Comparison of ENCODE assay signal across 1 cellular context in genomic region chr1:40476924-40477679, GRCh38.
A peak's percentile ranks its signal among the peaks of the same experiment; 100 is the strongest.
TF ChIP-seq lines count a peak whose summit lies in the region.

TSS of gene ZFP69 (plus strand) at chr1:40477290. CDS start at chr1:40479362, 2,072 bp downstream.

TF ChIP-seq in HepG2, 621 proteins besides CTCF, POLR2A, EP300 and RAD21 (continued from another document and continues in another):
- no peak for TF ChIP-seq THAP7 (CRISPR knock-in tag; IDR thresholded peaks at IDR 0.05)
- no peak for TF ChIP-seq ZNF292 (CRISPR knock-in tag; IDR thresholded peaks at IDR 0.05; ENCODE audit: borderline replicate concordance, low read depth)
- TF ChIP-seq PRPF4 (IDR thresholded peaks at IDR 0.05; ENCODE audit: low read depth, low read length, poor library complexity, severe bottlenecking) = no peak
- TF ChIP-seq MYNN (CRISPR knock-in tag; IDR thresholded peaks at IDR 0.05; ENCODE audit: low read depth) = no peak
- TF ChIP-seq CSRNP1 (CRISPR knock-in tag; IDR thresholded peaks at IDR 0.05) = 0 out of 2 replicates have a peak, but pooled peaks have one; percentile 30
- TF ChIP-seq ZMAT5 (CRISPR knock-in tag; IDR thresholded peaks at IDR 0.05; ENCODE audit: borderline replicate concordance, low read depth) = no peak
- no peak for TF ChIP-seq KLF16 (CRISPR knock-in tag; IDR thresholded peaks at IDR 0.05)
- TF ChIP-seq ESRRA (CRISPR knock-in tag; IDR thresholded peaks at IDR 0.05; ENCODE audit: low read depth) = 0 out of 2 replicates have a peak, but pooled peaks have one; percentile 39
- TF ChIP-seq TMF1 (CRISPR knock-in tag; IDR thresholded peaks at IDR 0.05; ENCODE audit: low read depth) = peak; percentile 53; the same call in 1 of the 2 replicates
- 0 out of 2 replicates have a peak, but pooled peaks have one; percentile 54 for TF ChIP-seq SMYD3 (CRISPR knock-in tag; IDR thresholded peaks at IDR 0.05)
- TF ChIP-seq AGO2 (optimal IDR thresholded peaks at IDR 0.05; ENCODE audit: low read depth, low read length) = peak; percentile 42
- no peak for TF ChIP-seq NFRKB (IDR thresholded peaks at IDR 0.05)
- TF ChIP-seq ZNF564 (CRISPR knock-in tag; IDR thresholded peaks at IDR 0.05) = peak; percentile 57; the same call in 1 of the 2 replicates
- TF ChIP-seq NFKB2 (CRISPR knock-in tag; IDR thresholded peaks at IDR 0.05; ENCODE audit: borderline replicate concordance) = 0 out of 2 replicates have a peak, but pooled peaks have one; percentile 18
- TF ChIP-seq GABPA (IDR thresholded peaks at IDR 0.05; ENCODE audit: low read depth, low read length) = no peak
- peak; percentile 47; the same call in 1 of the 2 replicates for TF ChIP-seq GABPA (CRISPR knock-in tag; IDR thresholded peaks at IDR 0.05; ENCODE audit: low read depth)
- peak; percentile 87 for TF ChIP-seq PHF20 (CRISPR knock-in tag; IDR thresholded peaks at IDR 0.05)
- TF ChIP-seq ZBTB43 (CRISPR knock-in tag; conservative IDR thresholded peaks at IDR 0.05) = 0 out of 2 replicates have a peak, but pooled peaks have one; percentile 26
- TF ChIP-seq POGZ (CRISPR knock-in tag; IDR thresholded peaks at IDR 0.05) = peak; percentile 39; the same call in 1 of the 2 replicates
- no peak for TF ChIP-seq ZNF124 (CRISPR knock-in tag; IDR thresholded peaks at IDR 0.05)
- no peak for TF ChIP-seq ZKSCAN1 (IDR thresholded peaks at IDR 0.05; ENCODE audit: low read length)
- peak; percentile 68; the same call in 1 of the 2 replicates for TF ChIP-seq CCDC6 (CRISPR knock-in tag; IDR thresholded peaks at IDR 0.05)
- TF ChIP-seq DZIP1 (CRISPR knock-in tag; IDR thresholded peaks at IDR 0.05) = peak; percentile 53; the same call in 1 of the 2 replicates
- no peak for TF ChIP-seq PAXIP1 (CRISPR knock-in tag; conservative IDR thresholded peaks at IDR 0.05)
- peak; percentile 19; the same call in 1 of the 2 replicates for TF ChIP-seq ZBTB38 (CRISPR knock-in tag; IDR thresholded peaks at IDR 0.05)
- TF ChIP-seq ZNF549 (CRISPR knock-in tag; IDR thresholded peaks at IDR 0.05) = no peak
- 0 out of 2 replicates have a peak, but pooled peaks have one; percentile 55 for TF ChIP-seq ZNF280D (CRISPR knock-in tag; IDR thresholded peaks at IDR 0.05)
- TF ChIP-seq STAT6 (CRISPR knock-in tag; IDR thresholded peaks at IDR 0.05; ENCODE audit: borderline replicate concordance) = no peak
- TF ChIP-seq TFDP2 (CRISPR knock-in tag; IDR thresholded peaks at IDR 0.05) = peak; percentile 59
- peak in 1 of 2 experiments; percentile 27; a peak in 1 of 4 replicates for TF ChIP-seq ATF4 (CRISPR knock-in tag; IDR thresholded peaks at IDR 0.05)
- no peak for TF ChIP-seq HMGA1 (CRISPR knock-in tag; conservative IDR thresholded peaks at IDR 0.05)
- TF ChIP-seq ZNF484 (CRISPR knock-in tag; IDR thresholded peaks at IDR 0.05; ENCODE audit: borderline replicate concordance, low read depth) = no peak
- peak; percentile 84 for TF ChIP-seq ZFX (CRISPR knock-in tag; IDR thresholded peaks at IDR 0.05; ENCODE audit: low read depth)
- 0 out of 2 replicates have a peak, but pooled peaks have one; percentile 26 for TF ChIP-seq ZNF792 (CRISPR knock-in tag; IDR thresholded peaks at IDR 0.05)
- TF ChIP-seq MAX (IDR thresholded peaks at IDR 0.05) = peak; percentile 84
- TF ChIP-seq ZBTB37 (CRISPR knock-in tag; IDR thresholded peaks at IDR 0.05) = no peak
- TF ChIP-seq ELF3 (CRISPR knock-in tag; IDR thresholded peaks at IDR 0.05) = peak; percentile 91
- 0 out of 2 replicates have a peak, but pooled peaks have one; percentile 71 for TF ChIP-seq ZNF546 (CRISPR knock-in tag; conservative IDR thresholded peaks at IDR 0.05)
